8 cellular contexts compared by ENCODE assay signal in genomic region chr5:110738812-110739651, GRCh38. TPM values are rescaled to one million over a fixed set of nuclear protein-coding genes. Genes with fewer than 3 reads are reported as not detected.
DNase-seq lines count a peak whose midpoint lies in the region; ATAC-seq and TF ChIP-seq lines count a peak whose summit lies in the region.

Gene SLC25A46, plus strand, starts transcription at chr5:110739007. Its CDS starts 113 bp downstream, at chr5:110739120.

- H3K9me3 Mint-ChIP-seq in progenitor cell of endocrine pancreas (ENCODE audit: low read depth) = no peaks in the 10 kb centered on the region

- intact Hi-C loops in left cardiac atrium (cut with DNase I) = loop anchor here in 1 of 2 donors (10.0 kb wide), 1 partner anchor 1426 kb away; no protein-coding TSS in a partner anchor

- DNase-seq in NCI-H1436 (lab: John Stamatoyannopoulos, UW) (peak; percentile 80), T-helper 1 cell (peak; percentile 73 to 93 (median 81)), amniotic epithelial cell (ENCODE audit: low read depth) (peak; percentile 88), left cardiac atrium (peak; percentile 90), progenitor cell of endocrine pancreas (ENCODE audit: low spot score, unreplicated experiment) (peak; percentile 68), ureter (ENCODE audit: low spot score) (peak; percentile 91)

- H3K27me3 Mint-ChIP-seq in progenitor cell of endocrine pancreas = peaks cover 8% of the 10 kb centered on the region

- H3K36me3 Mint-ChIP-seq in progenitor cell of endocrine pancreas (ENCODE audit: insufficient read depth) = no peaks in the 10 kb centered on the region

- ATAC-seq in HG02763 (IDR thresholded peaks at IDR 0.05; ENCODE audit: unreplicated experiment) (peak; percentile 98), left cardiac atrium (peak; percentile 97 to 99)

- peak within 1 kb of the TSS; percentile 92 for H3K27ac Mint-ChIP-seq in progenitor cell of endocrine pancreas

- peak within 1 kb of the TSS; percentile 95 for H3K4me3 Mint-ChIP-seq in progenitor cell of endocrine pancreas (ENCODE audit: low read depth)

- H3K4me3 ChIP-seq in GM12875 (ENCODE audit: low read depth, low read length) = peak within 1 kb of the TSS; percentile 81

- peaks cover 10% of the 10 kb centered on the region for H3K4me1 Mint-ChIP-seq in progenitor cell of endocrine pancreas (ENCODE audit: low read depth)

- TF ChIP-seq CTCF in GM12875 (IDR thresholded peaks at IDR 0.05; ENCODE audit: borderline replicate concordance, insufficient read depth, low read depth, low read length) = no peak
- no peak for TF ChIP-seq CTCF in progenitor cell of endocrine pancreas (IDR thresholded peaks at IDR 0.05; ENCODE audit: unreplicated experiment)

RNA-seq across cellular contexts. Expression of gene SLC25A46, which starts in this region (rescaled TPM):
- total RNA-seq in left cardiac atrium (10 to 100 TPM; 39.2 to 43.3 TPM), progenitor cell of endocrine pancreas (42.0 and 42.1 TPM in 2 replicates), ureter (45.0 TPM)

Comparison
In these comparisons a context has a peak if more than half of its experiments do, and no peak if none do; other contexts are left out.
1. Peak in every context shown above with its lines: DNase-seq, ATAC-seq and H3K4me3 ChIP-seq.